In the genomic region with DNA sequence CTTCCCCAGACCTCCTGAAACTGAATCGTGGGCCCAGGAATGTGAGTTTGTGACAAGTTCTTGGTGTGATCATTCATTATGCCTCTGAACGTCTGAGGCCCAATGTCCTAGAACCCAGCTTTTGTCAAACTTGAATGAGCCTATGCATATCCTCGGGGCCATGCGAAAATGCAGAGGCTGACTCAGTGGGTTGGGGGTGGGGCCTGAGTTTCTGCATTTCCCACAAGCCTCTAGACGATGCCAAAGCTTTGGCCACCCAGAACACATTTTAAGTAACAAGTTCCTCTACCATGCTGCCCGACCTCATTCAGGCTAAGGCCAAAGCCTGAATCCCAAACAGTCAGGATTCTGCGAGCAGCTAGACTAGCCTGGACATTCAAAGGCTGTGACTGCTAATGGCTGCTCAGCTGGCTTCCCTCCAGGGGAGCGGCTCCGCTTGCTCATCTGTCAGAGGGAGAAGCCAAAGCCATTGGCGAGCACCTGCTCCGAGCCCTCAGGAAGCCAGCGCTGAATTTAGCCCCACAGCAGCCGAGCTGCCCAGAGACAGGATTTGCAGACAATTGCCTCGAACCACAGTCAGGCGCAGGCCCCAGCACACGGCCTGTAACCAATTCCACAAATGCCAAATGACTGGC, we compare ENCODE assay signal across 13 cellular contexts.
A peak's percentile ranks its signal among the peaks of the same experiment; 100 is the strongest.
DNase-seq lines count a peak whose midpoint lies in the region; ATAC-seq and TF ChIP-seq lines count a peak whose summit lies in the region.
"Had no signal": no experiment of that assay in that cellular context is flagged by ENCODE, and none has a peak within 500 bp of the region (broad histone marks: within the 10 kb centered on the region; RNA-seq: fewer than 3 reads in every experiment).

No MANE protein-coding gene starts in this region.

- no peak overlapping the region for H3K4me3 ChIP-seq in osteoblast (ENCODE audit: insufficient read depth, low read length)
- H3K4me3 ChIP-seq: adrenal gland, pancreas had no signal

- no peak overlapping the region for H2BK15ac ChIP-seq in H9 (ENCODE audit: low read depth, low read length)

- H4K20me1 ChIP-seq in H9 (ENCODE audit: control insufficient read depth, insufficient read depth, insufficient read length), result no peaks in the 10 kb centered on the region
- no peaks in the 10 kb centered on the region for H4K20me1 ChIP-seq in osteoblast (ENCODE audit: insufficient read depth, low read length)

- no peak overlapping the region for H3K9ac ChIP-seq in H9 (ENCODE audit: extremely low read depth, insufficient read length, low read length)

- H3K27ac ChIP-seq in H9 (ENCODE audit: insufficient read length, low read depth, low read length), result no peak overlapping the region
- no peak overlapping the region for H3K27ac ChIP-seq in osteoblast (ENCODE audit: low read depth, low read length)
- H3K27ac ChIP-seq: adrenal gland, pancreas had no signal

- H3K36me3 Mint-ChIP-seq in H9 (ENCODE audit: insufficient read depth in 1 of 3, low read depth in 3 of 3), result no peaks in the 10 kb centered on the region; a peak in 1 of 7 replicates
- H3K36me3 Mint-ChIP-seq in brain, result no peaks in the 10 kb centered on the region
- H3K36me3 Mint-ChIP-seq in activated T-cell treated with anti-CD3 and anti-CD28 coated beads, Interleukin-2, amount 50 U/mL, for 72 hours (ENCODE audit: insufficient read depth in 2 of 2), result no peaks in the 10 kb centered on the region
- H3K36me3 Mint-ChIP-seq: CD4-positive, CD25-positive, alpha-beta regulatory T cell had no signal

- H3K4me1 Mint-ChIP-seq in H9 (peaks cover 27 to 29% of the 10 kb centered on the region in 2 experiments), brain (peaks cover 44% of the 10 kb centered on the region)
- no peaks in the 10 kb centered on the region for H3K4me1 Mint-ChIP-seq in activated T-cell treated with anti-CD3 and anti-CD28 coated beads, Interleukin-2, amount 50 U/mL, for 72 hours (ENCODE audit: low read depth)
- H3K4me1 Mint-ChIP-seq: CD4-positive, CD25-positive, alpha-beta regulatory T cell had no signal

- no peak overlapping the region for H2BK20ac ChIP-seq in H9 (ENCODE audit: low read depth, low read length, poor library complexity, severe bottlenecking)

- H3K56ac ChIP-seq in H9 (ENCODE audit: insufficient read length, low read depth, low read length), result no peak overlapping the region

- H3K79me1 ChIP-seq in H9 (ENCODE audit: insufficient read depth, low read depth, low read length, poor library complexity, severe bottlenecking), result no peaks in the 10 kb centered on the region

- H3K23me2 ChIP-seq in H9 (ENCODE audit: insufficient read length, low read depth, low read length, poor library complexity, severe bottlenecking), result no peaks in the 10 kb centered on the region

- no peak overlapping the region for H3K4me2 ChIP-seq in H9 (ENCODE audit: insufficient read depth, insufficient read length, low read length)
- H3K4me2 ChIP-seq in osteoblast (ENCODE audit: insufficient read depth, low read length), result no peak overlapping the region

- H3K4me3 Mint-ChIP-seq in H9 (no peak overlapping the region), brain (peak overlapping the region in 1 of 5 experiments; percentile 15)
- H3K4me3 Mint-ChIP-seq in activated T-cell treated with anti-CD3 and anti-CD28 coated beads, Interleukin-2, amount 50 U/mL, for 72 hours, result no peak overlapping the region
- H3K4me3 Mint-ChIP-seq: CD4-positive, CD25-positive, alpha-beta regulatory T cell had no signal

- no peak overlapping the region for H2BK12ac ChIP-seq in H9 (ENCODE audit: insufficient read length, low read depth, low read length)

- no peaks in the 10 kb centered on the region for H3K9me3 ChIP-seq in H9 (ENCODE audit: control insufficient read depth, low read depth, low read length)
- H3K9me3 ChIP-seq in osteoblast (ENCODE audit: low read depth, low read length), result no peaks in the 10 kb centered on the region
- H3K9me3 ChIP-seq: adrenal gland, pancreas had no signal

- WGBS in H9 (ENCODE audit: extremely low coverage, insufficient read length, low lambda C conversion rate), result no CpG with 5 or more reads among the region's 16 CpGs

- H2BK5ac ChIP-seq in H9 (ENCODE audit: insufficient read length, low read length), result no peak overlapping the region

- H2AK5ac ChIP-seq in H9 (ENCODE audit: insufficient read length, low read length), result no peak overlapping the region

- no peaks in the 10 kb centered on the region for H3K36me3 ChIP-seq in osteoblast (ENCODE audit: insufficient read depth, low read length)
- H3K36me3 ChIP-seq: adrenal gland, pancreas had no signal

- no peak for TF ChIP-seq CTCF in H9 (conservative IDR thresholded peaks at IDR 0.05)
- no peak for TF ChIP-seq CTCF in brain (conservative IDR thresholded peaks at IDR 0.05)
- TF ChIP-seq CTCF in osteoblast (IDR thresholded peaks at IDR 0.05; ENCODE audit: extremely low read depth, low read depth, low read length), result no peak

- no peak overlapping the region for H3K18ac ChIP-seq in H9 (ENCODE audit: insufficient read length, low read depth, low read length)

- H3K79me2 ChIP-seq in H9 (ENCODE audit: insufficient read depth, low read length) (no peaks in the 10 kb centered on the region), osteoblast (ENCODE audit: insufficient read depth, low read length) (no peaks in the 10 kb centered on the region)

- no peak overlapping the region for H2BK120ac ChIP-seq in H9 (ENCODE audit: low read depth, low read length, poor library complexity, severe bottlenecking)

- peak overlapping the region; percentile 50 for H2AFZ ChIP-seq in H9 (ENCODE audit: low read length)
- H2AFZ ChIP-seq in osteoblast (ENCODE audit: low read length), result peak overlapping the region; percentile 4

- no peak overlapping the region for H3T11ph ChIP-seq in H9 (ENCODE audit: low read length)

- no peak overlapping the region for H3K4ac ChIP-seq in H9 (ENCODE audit: low read depth, low read length)

- H4K5ac ChIP-seq in H9 (ENCODE audit: insufficient read length, low read depth, low read length), result no peak overlapping the region

- H4K8ac ChIP-seq in H9 (replicated peaks; ENCODE audit: insufficient read length, low read depth, low read length), result no peak overlapping the region

- H3K27me3 ChIP-seq in H9 (ENCODE audit: insufficient read depth, low read length) (no peaks in the 10 kb centered on the region), osteoblast (ENCODE audit: insufficient read depth, low read length) (peaks cover 5% of the 10 kb centered on the region)
- H3K27me3 ChIP-seq: adrenal gland, pancreas had no signal

- H3K9me3 Mint-ChIP-seq in H9 (no peaks in the 10 kb centered on the region), brain (peaks cover 0 to 3% (median 0%) of the 10 kb centered on the region in 5 experiments)
- no peaks in the 10 kb centered on the region for H3K9me3 Mint-ChIP-seq in activated T-cell treated with anti-CD3 and anti-CD28 coated beads, Interleukin-2, amount 50 U/mL, for 72 hours

- no peaks in the 10 kb centered on the region for H3K27me3 Mint-ChIP-seq in H9 (ENCODE audit: low read depth)
- H3K27me3 Mint-ChIP-seq in brain, result peaks cover 3% of the 10 kb centered on the region
- H3K27me3 Mint-ChIP-seq in activated T-cell treated with anti-CD3 and anti-CD28 coated beads, Interleukin-2, amount 50 U/mL, for 72 hours (ENCODE audit: low read depth), result no peaks in the 10 kb centered on the region

- 0 out of 2 replicates have a peak overlapping the region, but pooled peaks have one; percentile 6 for H3K14ac ChIP-seq in H9 (ENCODE audit: insufficient read depth, low read length)

- H3K23ac ChIP-seq in H9 (ENCODE audit: insufficient read length, low read depth, low read length), result no peak overlapping the region

- ATAC-seq in activated T-cell treated with anti-CD3 and anti-CD28 coated beads, Interleukin-2, amount 50 U/mL, for 72 hours (replicated peaks in 1 of 2), result no peak
- ATAC-seq: pancreas had no signal

- DNase-seq in H9, result peak; percentile 83
- DNase-seq in NCI-H2196 treated with DMSO at 0.1 percent for 48 hours (lab: John Stamatoyannopoulos, UW; ENCODE audit: unreplicated experiment), result peak; percentile 51
- DNase-seq in osteoblast (ENCODE audit: insufficient read length, low spot score, missing footprints), result no peak
- no peak for DNase-seq in NCI-H226
- DNase-seq in NK-92 treated with Interleukin-12 subunit alpha and Interleukin-12 subunit beta, amount 100 ng/mL, for 24 hours (lab: John Stamatoyannopoulos, UW), result no peak
- no peak for DNase-seq in activated T-cell treated with anti-CD3 and anti-CD28 coated beads, Interleukin-2, amount 50 U/mL, for 72 hours
- DNase-seq in medulla oblongata (ENCODE audit: extremely low spot score), result no peak
- DNase-seq: adrenal gland; CD4-positive, CD25-positive, alpha-beta regulatory T cell; effector CD4-positive, alpha-beta T cell; stimulated activated CD4-positive, alpha-beta T cell treated with anti-CD3 and anti-CD28 coated beads, Interleukin-4, amount 100 ng/mL, for 24 hours had no signal

- peaks cover 14% of the 10 kb centered on the region; the same call in 1 of the 2 replicates for H3K4me1 ChIP-seq in H9 (ENCODE audit: insufficient read depth, low read length)
- H3K4me1 ChIP-seq in osteoblast (ENCODE audit: insufficient read depth, low read length), result no peaks in the 10 kb centered on the region
- H3K4me1 ChIP-seq: adrenal gland, pancreas had no signal

- peak overlapping the region; percentile 2 to 87 (median 71); a peak in 5 of 7 replicates for H3K27ac Mint-ChIP-seq in H9
- H3K27ac Mint-ChIP-seq in brain, result peak overlapping the region; percentile 59 to 90 (median 88)
- H3K27ac Mint-ChIP-seq in activated T-cell treated with anti-CD3 and anti-CD28 coated beads, Interleukin-2, amount 50 U/mL, for 72 hours, result no peak overlapping the region
- H3K27ac Mint-ChIP-seq: CD4-positive, CD25-positive, alpha-beta regulatory T cell had no signal

- no peak overlapping the region for H4K91ac ChIP-seq in H9 (ENCODE audit: insufficient read length, low read depth, low read length)

Comparison
In these comparisons a context has a peak if more than half of its experiments do, and no peak if none do; other contexts are left out.
1. DNase-seq: peak in H9 (single experiment) and NCI-H2196 treated with DMSO at 0.1 percent for 48 hours (single experiment); none in osteoblast (single experiment), NCI-H226 (single experiment), NK-92 treated with Interleukin-12 subunit alpha and Interleukin-12 subunit beta, amount 100 ng/mL, for 24 hours (single experiment), activated T-cell treated with anti-CD3 and anti-CD28 coated beads, Interleukin-2, amount 50 U/mL, for 72 hours (0 of 2) and medulla oblongata (single experiment).